Comparison of ENCODE assay signal across 13 cellular contexts in genomic region chr3:71160800-71161546, GRCh38.
A peak's percentile ranks its signal among the peaks of the same experiment; 100 is the strongest.
DNase-seq lines count a peak whose midpoint lies in the region; ATAC-seq and TF ChIP-seq lines count a peak whose summit lies in the region.
"Had no signal": no experiment of that assay in that cellular context is flagged by ENCODE, and none has a peak within 500 bp of the region (broad histone marks: within the 10 kb centered on the region; RNA-seq: fewer than 3 reads in every experiment).

No MANE protein-coding gene starts in this region.

- WGBS in upper lobe of left lung, 2 donors = 92 to 97% methylated on average over 7 of the region's 7 CpGs

- no peak overlapping the region for H3K27ac ChIP-seq in DND-41 (ENCODE audit: low read length)
- no peak overlapping the region for H3K27ac ChIP-seq in upper lobe of left lung

- H3K4me2 ChIP-seq in DND-41 (ENCODE audit: insufficient read depth, low read length) = no peak overlapping the region

- DNase-seq in ACHN = peak; percentile 82
- peak; percentile 16 for DNase-seq in DND-41
- DNase-seq in activated CD8-positive, alpha-beta T cell treated with anti-CD3 and anti-CD28 coated beads for 36 hours = peak; percentile 19
- peak; percentile 93 for DNase-seq in glomerular visceral epithelial cell (ENCODE audit: extremely low spot score)
- DNase-seq in upper lobe of left lung = no peak
- DNase-seq in HuH-7 (ENCODE audit: low spot score) = no peak
- DNase-seq: activated effector memory CD4-positive, alpha-beta T cell treated with anti-CD3 and anti-CD28 coated beads, Interleukin-2, amount 50 U/mL, for 16 hours; dermis blood vessel endothelial cell; NCI-H526; right cardiac atrium had no signal

- no peak for TF ChIP-seq POLR2A in upper lobe of left lung (IDR thresholded peaks at IDR 0.05)

- no peaks in the 10 kb centered on the region for H3K9me3 ChIP-seq in DND-41 (ENCODE audit: insufficient read depth, low read length, severe bottlenecking)
- H3K9me3 ChIP-seq in upper lobe of left lung = peaks cover 0 to 5% (median 0%) of the 10 kb centered on the region in 4 donors

- no peak overlapping the region for H3K4me3 ChIP-seq in DND-41 (ENCODE audit: low read depth in 1 of 2, low read length in 2 of 2)
- H3K4me3 ChIP-seq in upper lobe of left lung = no peak overlapping the region

- H3K9ac ChIP-seq in DND-41 (ENCODE audit: low read depth, low read length) = no peak overlapping the region

- H3K36me3 ChIP-seq in DND-41 (ENCODE audit: insufficient read depth, low read length) (no peaks in the 10 kb centered on the region), upper lobe of left lung (no peaks in the 10 kb centered on the region)

- no peaks in the 10 kb centered on the region for H4K20me1 ChIP-seq in DND-41 (ENCODE audit: insufficient read depth, low read length)

- H2AFZ ChIP-seq in DND-41 (ENCODE audit: low read depth, low read length) = no peak overlapping the region

- no peak for TF ChIP-seq EP300 in upper lobe of left lung (IDR thresholded peaks at IDR 0.05)

- POLR2A ChIA-PET in activated CD8-positive, alpha-beta T cell treated with anti-CD3 and anti-CD28 coated beads for 36 hours (lab: Charles Lee) = interaction anchor here (0.5 to 1.4 kb wide), 7 partner anchors 8 to 84 kb away, joined by 3 to 7 read pairs (median 3); no protein-coding TSS in a partner anchor

- ATAC-seq in DND-41 (ENCODE audit: insufficient read depth, low read depth) (peak; percentile 62), upper lobe of left lung (ENCODE audit: low FRiP score in 2 of 2) (no peak), HG02798 (IDR thresholded peaks at IDR 0.05; ENCODE audit: poor library complexity, unreplicated experiment) (no peak), HG03457 (IDR thresholded peaks at IDR 0.05; ENCODE audit: unreplicated experiment) (no peak)
- peak; percentile 72 for ATAC-seq in activated CD8-positive, alpha-beta T cell treated with anti-CD3 and anti-CD28 coated beads for 36 hours
- ATAC-seq: right cardiac atrium had no signal

- CTCF ChIA-PET in activated CD8-positive, alpha-beta T cell treated with anti-CD3 and anti-CD28 coated beads for 36 hours (lab: Charles Lee) = interaction anchor here (1.2 to 1.6 kb wide), 2 partner anchors 13 to 32 kb away, joined by 3 read pairs; no protein-coding TSS in a partner anchor

- peaks cover 67% of the 10 kb centered on the region for H3K36me3 Mint-ChIP-seq in activated CD8-positive, alpha-beta T cell treated with anti-CD3 and anti-CD28 coated beads for 36 hours (ENCODE audit: low read depth)

- no peaks in the 10 kb centered on the region for H3K27me3 Mint-ChIP-seq in activated CD8-positive, alpha-beta T cell treated with anti-CD3 and anti-CD28 coated beads for 36 hours

- TF ChIP-seq CTCF in DND-41 (IDR thresholded peaks at IDR 0.05; ENCODE audit: borderline replicate concordance, extremely low read depth, low read length, poor library complexity, severe bottlenecking) = no peak
- no peak for TF ChIP-seq CTCF in activated CD8-positive, alpha-beta T cell treated with anti-CD3 and anti-CD28 coated beads for 36 hours (IDR thresholded peaks at IDR 0.05)
- no peak for TF ChIP-seq CTCF in upper lobe of left lung (IDR thresholded peaks at IDR 0.05)

- peak overlapping the region; percentile 81 for H3K27ac Mint-ChIP-seq in activated CD8-positive, alpha-beta T cell treated with anti-CD3 and anti-CD28 coated beads for 36 hours

- H3K4me1 ChIP-seq in DND-41 (ENCODE audit: insufficient read depth, low read length) (no peaks in the 10 kb centered on the region), upper lobe of left lung (peaks cover 0 to 4% (median 0%) of the 10 kb centered on the region in 4 donors)

- H3K4me3 Mint-ChIP-seq in activated CD8-positive, alpha-beta T cell treated with anti-CD3 and anti-CD28 coated beads for 36 hours = no peak overlapping the region
- H3K4me3 Mint-ChIP-seq: CD14-positive monocyte had no signal

- in situ Hi-C loops in ACHN (cut with HindIII; ENCODE audit: low pct_ligation_motif_present, low pct_unique_long_range_greater_than_20kb, low sequenced_read_pairs) = no loop called here

- no peaks in the 10 kb centered on the region for H3K27me3 ChIP-seq in DND-41 (ENCODE audit: insufficient read depth, low read length, poor library complexity)
- no peaks in the 10 kb centered on the region for H3K27me3 ChIP-seq in upper lobe of left lung

- no peaks in the 10 kb centered on the region for H3K79me2 ChIP-seq in DND-41 (ENCODE audit: insufficient read depth, low read length)

- peaks cover 10% of the 10 kb centered on the region for H3K9me3 Mint-ChIP-seq in activated CD8-positive, alpha-beta T cell treated with anti-CD3 and anti-CD28 coated beads for 36 hours

- intact Hi-C loops in activated CD8-positive, alpha-beta T cell treated with anti-CD3 and anti-CD28 coated beads for 36 hours (cut with micrococcal nuclease) = no loop called here

- peaks cover 74% of the 10 kb centered on the region for H3K4me1 Mint-ChIP-seq in activated CD8-positive, alpha-beta T cell treated with anti-CD3 and anti-CD28 coated beads for 36 hours (ENCODE audit: low read depth)

Comparison
In these comparisons a context has a peak if more than half of its experiments do, and no peak if none do; other contexts are left out.
1. DNase-seq: peak in ACHN (single experiment), DND-41 (single experiment), activated CD8-positive, alpha-beta T cell treated with anti-CD3 and anti-CD28 coated beads for 36 hours (single experiment) and glomerular visceral epithelial cell (single experiment); none in upper lobe of left lung (0 of 2) and HuH-7 (single experiment).
2. ATAC-seq: peak in DND-41 (single experiment) and activated CD8-positive, alpha-beta T cell treated with anti-CD3 and anti-CD28 coated beads for 36 hours (single experiment); none in upper lobe of left lung (0 of 2), HG02798 (single experiment) and HG03457 (single experiment).